19 cellular contexts compared by ENCODE assay signal in genomic region chr16:65532846-65533245, GRCh38.
"Had no signal": no experiment of that assay in that cellular context is flagged by ENCODE, and none has a peak within 500 bp of the region (broad histone marks: within the 10 kb centered on the region; RNA-seq: fewer than 3 reads in every experiment).

No MANE protein-coding gene starts in this region.

- H3K27ac ChIP-seq: epithelial cell of prostate, esophagus squamous epithelium had no signal

- DNase-seq: effector memory CD4-positive, alpha-beta T cell; esophagus squamous epithelium; foreskin melanocyte; head of caudate nucleus; left colon; left ventricle myocardium superior; mucosa of descending colon; naive thymus-derived CD8-positive, alpha-beta T cell; ovary; right cardiac atrium; small intestine; stimulated activated CD4-positive, alpha-beta T cell treated with anti-CD3 and anti-CD28 coated beads, Interleukin-15, amount 100 ng/mL, for 24 hours; stimulated activated CD4-positive, alpha-beta T cell treated with anti-CD3 and anti-CD28 coated beads, Interleukin-1b, Interleukin-23, amount 100 ng/mL, for 48 hours; stimulated activated CD4-positive, alpha-beta T cell treated with anti-CD3 and anti-CD28 coated beads, Interleukin-4, amount 100 ng/mL, for 24 hours; testis had no signal

- H3K36me3 ChIP-seq: esophagus squamous epithelium, ovary, tibial nerve had no signal

- H3K4me3 ChIP-seq: hepatocyte, lung, mucosa of descending colon, testis had no signal

- H3K9me3 ChIP-seq: esophagus squamous epithelium, ovary, testis had no signal

- H3K27me3 ChIP-seq: esophagus squamous epithelium, hepatocyte, ovary, testis, tibial nerve had no signal

- H3K79me2 ChIP-seq: hepatocyte had no signal

- H3K4me1 ChIP-seq: esophagus squamous epithelium, testis, tibial nerve had no signal
